18 cellular contexts compared by ENCODE assay signal in genomic region chr3:106631378-106632083, GRCh38.
"Had no signal": no experiment of that assay in that cellular context is flagged by ENCODE, and none has a peak within 500 bp of the region (broad histone marks: within the 10 kb centered on the region; RNA-seq: fewer than 3 reads in every experiment).

No MANE protein-coding gene starts in this region.

- H3K27ac ChIP-seq: adrenal gland, body of pancreas, heart right ventricle, right atrium auricular region, transverse colon had no signal

- DNase-seq: activated B cell treated with CpG ODN at 0.5 μM for 24 hours; activated CD4-positive, alpha-beta T cell treated with anti-CD3 and anti-CD28 coated beads for 48 hours; activated CD8-positive, alpha-beta T cell treated with anti-CD3 and anti-CD28 coated beads for 36 hours; activated effector memory CD4-positive, alpha-beta T cell treated with anti-CD3 and anti-CD28 coated beads, Interleukin-2, amount 50 U/mL, for 16 hours; activated T-cell treated with anti-CD3 and anti-CD28 coated beads, Interleukin-2, amount 50 U/mL, for 4 hours; adrenal gland; body of pancreas; effector memory CD4-positive, alpha-beta T cell; heart right ventricle; islet precursor cell; small intestine; stimulated activated CD4-positive, alpha-beta T cell treated with anti-CD3 and anti-CD28 coated beads, Interleukin-4, amount 100 ng/mL, for 4 hours; stimulated activated CD8-positive, alpha-beta memory T cell treated with anti-CD3 and anti-CD28 coated beads, Interleukin-4, amount 100 ng/mL, for 48 hours; stimulated activated naive CD8-positive, alpha-beta T cell treated with anti-CD3 and anti-CD28 coated beads, Interleukin-15, Interleukin-2, amounts not matched to agents 100 U/mL and 50 U/mL, for 24 hours; SW 1271; transverse colon had no signal

- H3K9me3 ChIP-seq: body of pancreas, heart right ventricle, right atrium auricular region, transverse colon had no signal

- H3K4me1 ChIP-seq: adrenal gland, body of pancreas, heart right ventricle, right atrium auricular region, transverse colon had no signal

- ATAC-seq: activated CD8-positive, alpha-beta T cell treated with anti-CD3 and anti-CD28 coated beads for 36 hours; activated T-cell treated with anti-CD3 and anti-CD28 coated beads, Interleukin-2, amount 50 U/mL, for 4 hours; body of pancreas; heart right ventricle; natural killer cell treated with Interleukin-12 subunit alpha and Interleukin-12 subunit beta and Interleukin-15 and Interleukin-18, amount 100 ng/mL, for 72 hours; stimulated activated naive CD8-positive, alpha-beta T cell treated with anti-CD3 and anti-CD28 coated beads, Interleukin-15, Interleukin-2, amounts not matched to agents 100 U/mL and 50 U/mL, for 24 hours had no signal

- H3K4me3 ChIP-seq: adrenal gland, body of pancreas, heart right ventricle, right atrium auricular region, transverse colon had no signal

- H3K36me3 ChIP-seq: adrenal gland, heart right ventricle, right atrium auricular region, transverse colon had no signal

- H3K27me3 ChIP-seq: adrenal gland, body of pancreas, heart right ventricle, right atrium auricular region, transverse colon had no signal
